Comparison of ENCODE assay signal across 8 cellular contexts in the genomic region with DNA sequence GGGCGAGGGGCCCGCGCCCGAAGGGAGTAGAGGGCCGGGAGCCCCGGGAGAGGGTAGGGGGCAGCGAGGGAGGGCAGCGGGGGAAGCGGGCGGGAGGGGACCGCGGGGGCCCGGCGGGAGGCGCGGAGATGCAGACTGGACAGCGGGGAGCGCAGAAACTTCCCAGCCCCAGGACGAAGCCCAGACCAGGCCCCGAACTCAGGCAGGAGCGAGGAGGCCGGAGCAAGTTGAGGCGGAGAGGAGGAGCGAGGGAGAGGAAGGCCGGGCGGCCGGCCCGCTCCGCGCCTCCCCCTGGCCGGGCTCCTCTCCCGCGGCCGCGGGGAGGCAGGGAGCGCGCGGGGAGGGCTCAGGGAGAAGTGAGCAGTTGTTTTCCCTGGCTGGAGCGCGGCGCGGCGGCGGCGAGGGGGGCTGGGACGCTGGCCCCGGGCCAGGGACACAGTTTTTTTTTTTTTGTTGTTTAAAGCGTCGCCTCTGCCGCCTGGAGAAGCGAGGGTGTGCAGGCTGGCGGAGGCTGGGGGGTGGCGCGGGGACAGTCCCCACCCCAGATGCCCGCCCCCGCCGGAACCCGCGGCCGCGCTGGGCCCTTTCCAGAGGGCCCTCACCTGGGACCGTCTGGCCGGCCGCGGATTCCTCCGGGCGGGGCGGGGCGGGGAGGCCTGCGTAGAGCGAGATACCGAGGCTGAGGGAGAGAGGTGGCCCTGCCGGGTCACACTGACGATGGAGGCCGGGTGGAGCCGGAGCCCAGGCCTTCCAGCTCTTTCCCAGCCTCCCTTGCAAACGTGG. TPM values are rescaled to one million over a fixed set of nuclear protein-coding genes. Genes with fewer than 3 reads are reported as not detected.
DNase-seq lines count a peak whose midpoint lies in the region; ATAC-seq and TF ChIP-seq lines count a peak whose summit lies in the region.

A gene (minus strand): TSS at position 358 of the 783 bp plus-strand sequence. CDS start 400 bp downstream, outside the sequence.

- DNase-seq in stimulated activated CD4-positive, alpha-beta T cell treated with anti-CD3 and anti-CD28 coated beads, Interleukin-12 subunit alpha, Interleukin-12 subunit beta, amount 100 ng/mL, for 4 hours = peak; percentile 48
- no peak for DNase-seq in stimulated activated CD4-positive, alpha-beta T cell treated with anti-CD3 and anti-CD28 coated beads, Interleukin-1b, Interleukin-23, amount 100 ng/mL, for 48 hours
- peak; percentile 80 for DNase-seq in NCI-H2227 (lab: John Stamatoyannopoulos, UW; ENCODE audit: unreplicated experiment)
- peak; percentile 19 for DNase-seq in activated effector memory CD4-positive, alpha-beta T cell treated with Interleukin-2 at 50 U/mL for 16 hours
- DNase-seq in fibroblast of lung (ENCODE audit: low read depth in 2 of 2) = peak; percentile 78 to 82
- DNase-seq in transverse colon = peak; percentile 77

- no peaks in the 10 kb centered on the region for H3K36me3 ChIP-seq in fibroblast of lung (ENCODE audit: control insufficient read depth, insufficient read depth, low read length)
- no peaks in the 10 kb centered on the region for H3K36me3 ChIP-seq in mucosa of rectum (ENCODE audit: control insufficient read depth in 2 of 2, insufficient read depth in 2 of 2, low read length in 2 of 2)
- H3K36me3 ChIP-seq in transverse colon = no peaks in the 10 kb centered on the region

- peak within 1 kb of the TSS; percentile 89 for H3K4me2 ChIP-seq in fibroblast of lung (ENCODE audit: extremely low read depth, insufficient read depth, low read length)

- in situ Hi-C loops in transverse colon (cut with MboI; ENCODE audit: low pct_ligation_motif_present in 1 of 4, low pct_unique_long_range_greater_than_20kb in 1 of 4, low sequenced_read_pairs in 3 of 4) = no loop called here

- ATAC-seq in HG03045 (IDR thresholded peaks at IDR 0.05; ENCODE audit: unreplicated experiment) = no peak

- peak within 1 kb of the TSS; percentile 74 for H3K9ac ChIP-seq in fibroblast of lung (ENCODE audit: insufficient read depth, low read length)
- H3K9ac ChIP-seq in mucosa of rectum (ENCODE audit: low read depth in 1 of 2, low read length in 2 of 2) = peak within 1 kb of the TSS; percentile 56 to 83

- no peaks in the 10 kb centered on the region for H4K20me1 ChIP-seq in fibroblast of lung (ENCODE audit: control insufficient read depth, extremely low read depth, insufficient read depth, low read length)

- H2AFZ ChIP-seq in fibroblast of lung (ENCODE audit: low read length) = no peak within 1 kb of the TSS

- TF ChIP-seq POLR2A in transverse colon (IDR thresholded peaks at IDR 0.05) = peak; percentile 21

- H3K27me3 ChIP-seq in fibroblast of lung (ENCODE audit: control insufficient read depth, insufficient read depth, low read length) = no peaks in the 10 kb centered on the region
- H3K27me3 ChIP-seq in mucosa of rectum (ENCODE audit: control insufficient read depth in 2 of 2, insufficient read depth in 2 of 2, low read length in 2 of 2) = no peaks in the 10 kb centered on the region
- H3K27me3 ChIP-seq in transverse colon = no peaks in the 10 kb centered on the region

- 0 to 1% methylated on average over 5 to 57 of the region's 77 CpGs for WGBS in transverse colon (ENCODE audit: low coverage in 1 of 2), 2 donors

- peaks cover 15% of the 10 kb centered on the region for H3K79me2 ChIP-seq in fibroblast of lung (ENCODE audit: control insufficient read depth, insufficient read depth, low read length)

- H3K4me3 ChIP-seq in fibroblast of lung (replicated peaks in 1 of 4; ENCODE audit: control extremely low read depth in 1 of 4, insufficient read depth in 1 of 4, low read depth in 3 of 4, low read length in 4 of 4) = peak within 1 kb of the TSS; percentile 67 to 80 (median 73)
- H3K4me3 ChIP-seq in mucosa of rectum (ENCODE audit: low read length in 2 of 2) = peak within 1 kb of the TSS; percentile 43 to 67
- peak within 1 kb of the TSS; percentile 55 to 60 (median 58) for H3K4me3 ChIP-seq in transverse colon

- TF ChIP-seq CTCF in fibroblast of lung (conservative IDR thresholded peaks at IDR 0.05 in 1 of 2, IDR thresholded peaks at IDR 0.05 in 1 of 2; ENCODE audit: low read depth in 1 of 2, low read length in 2 of 2) (no peak), transverse colon (IDR thresholded peaks at IDR 0.05) (no peak)

- TF ChIP-seq EP300 in transverse colon (IDR thresholded peaks at IDR 0.05; ENCODE audit: low read depth) = no peak

- H3K4me1 ChIP-seq in fibroblast of lung (ENCODE audit: control insufficient read depth, extremely low read depth, insufficient read depth, low read length) (peaks cover 45% of the 10 kb centered on the region), mucosa of rectum (ENCODE audit: control insufficient read depth in 2 of 2, insufficient read depth in 2 of 2, low read length in 2 of 2) (peaks cover 29 to 31% of the 10 kb centered on the region in 2 donors), transverse colon (peaks cover 34 to 70% (median 52%) of the 10 kb centered on the region in 4 donors)

- intact Hi-C loops in transverse colon (cut with DNase I; ENCODE audit: low total_unique reads) = no loop called here

- H3K9me3 ChIP-seq in fibroblast of lung (ENCODE audit: control insufficient read depth, insufficient read depth, low read depth, low read length) (no peaks in the 10 kb centered on the region), mucosa of rectum (ENCODE audit: control insufficient read depth in 2 of 2, low read length in 2 of 2) (no peaks in the 10 kb centered on the region), transverse colon (no peaks in the 10 kb centered on the region)

- peak within 1 kb of the TSS; percentile 68 for H3K27ac ChIP-seq in fibroblast of lung (ENCODE audit: insufficient read depth, low read length)
- H3K27ac ChIP-seq in mucosa of rectum (ENCODE audit: low read depth in 2 of 2, low read length in 2 of 2) = peak within 1 kb of the TSS; percentile 70 to 83
- H3K27ac ChIP-seq in transverse colon = peak within 1 kb of the TSS; percentile 85 to 92 (median 89)

RNA-seq across cellular contexts. Expression of the gene that starts here (rescaled TPM):
- 37.3 and 39.0 TPM in 2 replicates for total RNA-seq in fibroblast of lung
- 40.4 and 47.2 TPM in 2 replicates for polyA plus RNA-seq in fibroblast of lung
- 65.8 and 68.7 TPM in 2 replicates for polyA plus RNA-seq in fibroblast of lung (2012)
- polyA minus RNA-seq in fibroblast of lung (ENCODE audit: low replicate concordance) = 54.6 and 262 TPM in 2 replicates
- 100 to 1,000 TPM in 2 of 4 donors, 10 to 100 TPM in 2; 48.7 to 467 (median 140) TPM for total RNA-seq in transverse colon
